8 cellular contexts compared by ENCODE assay signal in the genomic region with DNA sequence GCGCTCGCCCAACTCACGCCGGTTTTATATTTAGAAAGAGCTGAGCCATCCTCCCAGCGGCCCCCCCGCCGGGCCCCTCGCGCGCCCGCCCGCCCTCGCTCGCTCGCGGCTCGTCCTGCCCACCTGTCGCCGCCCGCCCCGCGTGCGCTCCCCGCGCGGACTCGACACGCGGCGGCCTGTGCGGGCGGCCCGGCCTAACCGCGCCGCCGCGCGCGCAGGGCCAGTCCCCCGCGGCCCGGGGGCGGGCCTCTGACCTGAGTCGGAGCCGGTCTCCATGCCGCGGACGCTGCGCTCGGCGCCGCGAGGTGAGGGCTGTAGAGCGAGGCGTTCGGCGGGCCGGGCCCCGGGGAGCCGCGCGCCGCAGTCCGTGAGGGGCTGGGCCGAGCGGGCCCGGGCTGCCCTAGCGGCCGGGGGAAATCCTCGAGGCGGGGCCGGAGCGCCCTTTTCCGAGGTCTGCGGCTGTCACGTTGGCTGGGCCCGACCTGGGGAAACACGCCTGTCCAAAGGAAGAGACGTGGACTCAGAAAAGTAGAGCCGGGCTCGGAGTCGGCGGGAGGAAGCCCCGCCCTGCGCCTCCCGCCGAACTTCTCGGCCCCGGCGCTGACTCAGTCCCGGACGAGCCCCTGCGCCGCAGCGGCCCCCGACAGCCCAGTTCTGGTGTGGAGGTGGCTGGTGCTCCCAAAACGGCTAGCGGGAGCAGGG. TPM values are rescaled to one million over a fixed set of nuclear protein-coding genes. Genes with fewer than 3 reads are reported as not detected.
A peak's percentile ranks its signal among the peaks of the same experiment; 100 is the strongest.
DNase-seq lines count a peak whose midpoint lies in the region; ATAC-seq and TF ChIP-seq lines count a peak whose summit lies in the region.

ECPAS (minus strand) TSS at position 522 of the 702 bp plus-strand sequence. CDS start 11,465 bp downstream, outside the sequence.

- no peaks in the 10 kb centered on the region for H3K27me3 ChIP-seq in BLaER1 treated with 17β-estradiol and CSF1 and Interleukin-3, amounts not matched to agents 10 nM and 100 nM
- no peaks in the 10 kb centered on the region for H3K27me3 ChIP-seq in NT2/D1 (ENCODE audit: insufficient read depth, insufficient read length)

- H3K4me3 ChIP-seq in BLaER1 treated with 17β-estradiol and CSF1 and Interleukin-3, amounts not matched to agents 10 nM and 100 nM: peak within 1 kb of the TSS; percentile 84 to 98 (median 94)
- H3K4me3 ChIP-seq in NT2/D1 (ENCODE audit: insufficient read length, low read depth) (peak within 1 kb of the TSS; percentile 86), mesodermal cell (ENCODE audit: extremely low read depth, insufficient read depth, low read length, poor library complexity, severe bottlenecking) (peak within 1 kb of the TSS; percentile 78)

- H3K27ac ChIP-seq in BLaER1 treated with 17β-estradiol and CSF1 and Interleukin-3, amounts not matched to agents 10 nM and 100 nM: peak within 1 kb of the TSS; percentile 92 to 99 (median 98)
- H3K27ac ChIP-seq in mesodermal cell (ENCODE audit: low read depth, low read length, severe bottlenecking): peak within 1 kb of the TSS; percentile 91

- peaks cover 0 to 16% (median 3%) of the 10 kb centered on the region in 11 experiments; a peak in 4 of 22 replicates for H3K36me3 ChIP-seq in BLaER1 treated with 17β-estradiol and CSF1 and Interleukin-3, amounts not matched to agents 10 nM and 100 nM
- H3K36me3 ChIP-seq in NT2/D1 (ENCODE audit: insufficient read depth, insufficient read length, low read length): no peaks in the 10 kb centered on the region
- H3K36me3 ChIP-seq in mesodermal cell (ENCODE audit: control insufficient read depth, insufficient read depth, low read length): no peaks in the 10 kb centered on the region

- H3K4me2 ChIP-seq in BLaER1 treated with 17β-estradiol and CSF1 and Interleukin-3, amounts not matched to agents 10 nM and 100 nM: peak within 1 kb of the TSS; percentile 73 to 89 (median 85)

- peaks cover 17 to 29% (median 24%) of the 10 kb centered on the region in 10 experiments for H3K4me1 ChIP-seq in BLaER1 treated with 17β-estradiol and CSF1 and Interleukin-3, amounts not matched to agents 10 nM and 100 nM
- H3K4me1 ChIP-seq in NT2/D1 (ENCODE audit: insufficient read depth, insufficient read length) (no peaks in the 10 kb centered on the region), mesodermal cell (ENCODE audit: control insufficient read depth, insufficient read depth, low read length, poor library complexity, severe bottlenecking) (peaks cover 3% of the 10 kb centered on the region)

- peaks cover 0 to 9% (median 0%) of the 10 kb centered on the region in 11 experiments; a peak in 3 of 22 replicates for H3K9me3 ChIP-seq in BLaER1 treated with 17β-estradiol and CSF1 and Interleukin-3, amounts not matched to agents 10 nM and 100 nM (replicated peaks in 1 of 11)
- H3K9me3 ChIP-seq in NT2/D1 (ENCODE audit: insufficient read depth, low read length) (no peaks in the 10 kb centered on the region), mesodermal cell (ENCODE audit: control insufficient read depth, low read length) (peaks cover 3% of the 10 kb centered on the region)

- in situ Hi-C loops in endometrial microvascular endothelial cells (cut with HindIII; ENCODE audit: inconsistent ontology term, low pct_unique_long_range_greater_than_20kb, low sequenced_read_pairs): no loop called here

- TF ChIP-seq POLR2A in GM19193 (IDR thresholded peaks at IDR 0.05; ENCODE audit: extremely low read depth, insufficient read depth, insufficient read length): peak; percentile 54

- H3K9ac ChIP-seq in BLaER1 treated with 17β-estradiol and CSF1 and Interleukin-3, amounts not matched to agents 10 nM and 100 nM: peak within 1 kb of the TSS; percentile 93 to 100 (median 98)
- peak within 1 kb of the TSS; percentile 91 for H3K9ac ChIP-seq in NT2/D1 (ENCODE audit: insufficient read length, low read depth)

- 0% methylated on average over 63 to 76 of the region's 99 CpGs for WGBS in mesodermal cell (ENCODE audit: insufficient coverage in 2 of 2), 2 experiments

- ATAC-seq in HG03354 (IDR thresholded peaks at IDR 0.05; ENCODE audit: poor library complexity, severe bottlenecking, unreplicated experiment): peak; percentile 60

- peak; percentile 63 for DNase-seq in NT2/D1 (ENCODE audit: low read depth, low spot score)
- peak; percentile 85 for DNase-seq in activated CD8-positive, alpha-beta memory T cell treated with anti-CD3 and anti-CD28 coated beads, Interleukin-2, amount 50 U/mL, for 48 hours
- peak; percentile 47 for DNase-seq in stimulated activated CD8-positive, alpha-beta memory T cell treated with anti-CD3 and anti-CD28 coated beads, Interleukin-15, amount 100 ng/mL, for 24 hours (ENCODE audit: low read depth)

- peaks cover 21 to 42% (median 37%) of the 10 kb centered on the region in 11 experiments; a peak in 21 of 22 replicates for H4K20me1 ChIP-seq in BLaER1 treated with 17β-estradiol and CSF1 and Interleukin-3, amounts not matched to agents 10 nM and 100 nM

RNA-seq across cellular contexts. Expression of gene ECPAS, which starts in this region (rescaled TPM):
- 58.8 TPM for total RNA-seq in endometrial microvascular endothelial cells (ENCODE audit: inconsistent ontology term)
- polyA plus RNA-seq in mesodermal cell (2013, experiment 1 of 2): 43.5 TPM
- 44.0 TPM for polyA plus RNA-seq in mesodermal cell (2013, experiment 2 of 2)

Comparison
In these comparisons a context has a peak if more than half of its experiments do, and no peak if none do; other contexts are left out.
1. Peak in every context shown above with its lines: DNase-seq, ATAC-seq, H3K4me3 ChIP-seq and H3K27ac ChIP-seq.